Comparison of ENCODE assay signal across 9 cellular contexts in genomic region chr6:154615483-154616025, GRCh38.
DNase-seq lines count a peak whose midpoint lies in the region; ATAC-seq and TF ChIP-seq lines count a peak whose summit lies in the region.
"Had no signal": no experiment of that assay in that cellular context is flagged by ENCODE, and none has a peak within 500 bp of the region (broad histone marks: within the 10 kb centered on the region; RNA-seq: fewer than 3 reads in every experiment).

No MANE protein-coding gene starts in this region.

- TF ChIP-seq POLR2A in adrenal gland (IDR thresholded peaks at IDR 0.05) = no peak

- no peak for TF ChIP-seq CTCF in adrenal gland (IDR thresholded peaks at IDR 0.05)

- peak; percentile 28 for DNase-seq in COLO829 (ENCODE audit: low spot score)
- DNase-seq in NCI-H146 treated with DMSO at 0.1 percent for 48 hours (lab: John Stamatoyannopoulos, UW; ENCODE audit: unreplicated experiment) = peak; percentile 95
- DNase-seq in adrenal gland = peak; percentile 41 to 71 (median 49)
- peak; percentile 49 for DNase-seq in inferior parietal cortex (ENCODE audit: extremely low spot score)
- DNase-seq in aorta = peak; percentile 78 to 84
- DNase-seq in retina = no peak
- DNase-seq in activated T-cell treated with anti-CD3 and anti-CD28 coated beads, Interleukin-2, amount 50 U/mL, for 72 hours = no peak
- DNase-seq in OCI-M2 (lab: John Stamatoyannopoulos, UW; ENCODE audit: unreplicated experiment) = no peak

- intact Hi-C loops in adrenal gland (cut with DNase I) (no loop called here), aorta (cut with DNase I) (no loop called here)

- 69 to 79% (median 73%) methylated on average over 11 to 16 of the region's 16 CpGs for WGBS in adrenal gland, 4 donors
- WGBS in aorta, 2 donors = 64 to 69% methylated on average over 16 of the region's 16 CpGs

- no peaks in the 10 kb centered on the region for H3K36me3 Mint-ChIP-seq in activated T-cell treated with anti-CD3 and anti-CD28 coated beads, Interleukin-2, amount 50 U/mL, for 72 hours (ENCODE audit: insufficient read depth in 2 of 2)

- peaks cover 9% of the 10 kb centered on the region for H3K27me3 Mint-ChIP-seq in activated T-cell treated with anti-CD3 and anti-CD28 coated beads, Interleukin-2, amount 50 U/mL, for 72 hours (ENCODE audit: low read depth)

- peak; percentile 50 for ATAC-seq in aorta (ENCODE audit: low FRiP score)
- no peak for ATAC-seq in activated T-cell treated with anti-CD3 and anti-CD28 coated beads, Interleukin-2, amount 50 U/mL, for 72 hours (replicated peaks in 1 of 2)

- no peaks in the 10 kb centered on the region for H3K27me3 ChIP-seq in adrenal gland
- H3K27me3 ChIP-seq in aorta (ENCODE audit: control insufficient read depth in 1 of 2, insufficient read depth in 2 of 2, low read length in 1 of 2) = no peaks in the 10 kb centered on the region

- H3K4me3 ChIP-seq in adrenal gland (no peak overlapping the region), aorta (ENCODE audit: low read length in 2 of 2) (no peak overlapping the region)

- H3K4me1 ChIP-seq in adrenal gland (replicated peaks in 1 of 2) = no peaks in the 10 kb centered on the region
- H3K4me1 ChIP-seq in aorta (ENCODE audit: control insufficient read depth in 1 of 2, insufficient read depth in 2 of 2, low read length in 2 of 2) = no peaks in the 10 kb centered on the region

- H3K27ac ChIP-seq in adrenal gland (no peak overlapping the region), aorta (ENCODE audit: low read depth in 1 of 2, low read length in 2 of 2) (no peak overlapping the region)

- H3K4me1 Mint-ChIP-seq in activated T-cell treated with anti-CD3 and anti-CD28 coated beads, Interleukin-2, amount 50 U/mL, for 72 hours (ENCODE audit: low read depth) = peaks cover 21% of the 10 kb centered on the region
- H3K4me1 Mint-ChIP-seq: memory B cell had no signal

- H3K9me3 Mint-ChIP-seq in activated T-cell treated with anti-CD3 and anti-CD28 coated beads, Interleukin-2, amount 50 U/mL, for 72 hours = no peaks in the 10 kb centered on the region
- H3K9me3 Mint-ChIP-seq: memory B cell had no signal

- H3K9me3 ChIP-seq in adrenal gland (replicated peaks in 1 of 3) (no peaks in the 10 kb centered on the region), aorta (ENCODE audit: control insufficient read depth, low read length) (no peaks in the 10 kb centered on the region)

- H3K27ac Mint-ChIP-seq in activated T-cell treated with anti-CD3 and anti-CD28 coated beads, Interleukin-2, amount 50 U/mL, for 72 hours = no peak overlapping the region
- H3K27ac Mint-ChIP-seq: memory B cell had no signal

- no peaks in the 10 kb centered on the region for H3K36me3 ChIP-seq in adrenal gland (replicated peaks in 1 of 2)
- no peaks in the 10 kb centered on the region for H3K36me3 ChIP-seq in aorta (ENCODE audit: control insufficient read depth in 1 of 2, insufficient read depth in 2 of 2, low read length in 1 of 2)

- no peak overlapping the region for H3K4me3 Mint-ChIP-seq in activated T-cell treated with anti-CD3 and anti-CD28 coated beads, Interleukin-2, amount 50 U/mL, for 72 hours
- H3K4me3 Mint-ChIP-seq: memory B cell had no signal

Comparison
In these comparisons a context has a peak if more than half of its experiments do, and no peak if none do; other contexts are left out.
1. DNase-seq: peak in COLO829 (single experiment), NCI-H146 treated with DMSO at 0.1 percent for 48 hours (single experiment), adrenal gland (7 of 7), inferior parietal cortex (single experiment) and aorta (2 of 2); none in retina (single experiment), activated T-cell treated with anti-CD3 and anti-CD28 coated beads, Interleukin-2, amount 50 U/mL, for 72 hours (0 of 2) and OCI-M2 (single experiment).